ENCODE assay signal across 21 cellular contexts in genomic region chr13:96181886-96182285, GRCh38.
DNase-seq lines count a peak whose midpoint lies in the region; ATAC-seq and TF ChIP-seq lines count a peak whose summit lies in the region.
"Had no signal": no experiment of that assay in that cellular context is flagged by ENCODE, and none has a peak within 500 bp of the region (broad histone marks: within the 10 kb centered on the region; RNA-seq: fewer than 3 reads in every experiment).

No MANE protein-coding gene starts in this region.

- H3K4me3 ChIP-seq in gastroesophageal sphincter, result no peak overlapping the region
- H3K4me3 ChIP-seq in rectal smooth muscle tissue (ENCODE audit: low read length), result no peak overlapping the region
- H3K4me3 ChIP-seq in tibial nerve, result no peak overlapping the region
- H3K4me3 ChIP-seq: BLaER1, HAP-1 had no signal

- no peak overlapping the region for H3K9ac ChIP-seq in rectal smooth muscle tissue (ENCODE audit: low read length)
- H3K9ac ChIP-seq: BLaER1, KMS-11 had no signal

- peaks cover 0 to 18% (median 0%) of the 10 kb centered on the region in 3 donors for H3K4me1 ChIP-seq in gastroesophageal sphincter
- H3K4me1 ChIP-seq in rectal smooth muscle tissue (ENCODE audit: control insufficient read depth, insufficient read depth, low read length), result no peaks in the 10 kb centered on the region
- no peaks in the 10 kb centered on the region for H3K4me1 ChIP-seq in tibial nerve
- H3K4me1 ChIP-seq: BLaER1, Caco-2 had no signal

- H3K27ac Mint-ChIP-seq in stimulated activated effector memory CD8-positive, alpha-beta T cell treated with anti-CD3 and anti-CD28 coated beads, Interleukin-12 subunit alpha, Interleukin-12 subunit beta, amount 100 ng/mL, for 72 hours, result no peak overlapping the region
- H3K27ac Mint-ChIP-seq: CD4-positive, alpha-beta memory T cell had no signal

- H3K36me3 ChIP-seq in gastroesophageal sphincter, result no peaks in the 10 kb centered on the region
- no peaks in the 10 kb centered on the region for H3K36me3 ChIP-seq in rectal smooth muscle tissue (ENCODE audit: control insufficient read depth, insufficient read depth, low read length)
- no peaks in the 10 kb centered on the region for H3K36me3 ChIP-seq in tibial nerve
- H3K36me3 ChIP-seq: BLaER1, HAP-1 had no signal

- intact Hi-C loops in left colon (cut with DNase I, micrococcal nuclease), result no loop called here

- no peaks in the 10 kb centered on the region for H3K9me3 ChIP-seq in gastroesophageal sphincter
- no peaks in the 10 kb centered on the region for H3K9me3 ChIP-seq in tibial nerve
- H3K9me3 ChIP-seq: BLaER1, Caco-2, HAP-1 had no signal

- H3K4me1 Mint-ChIP-seq in stimulated activated effector memory CD8-positive, alpha-beta T cell treated with anti-CD3 and anti-CD28 coated beads, Interleukin-12 subunit alpha, Interleukin-12 subunit beta, amount 100 ng/mL, for 72 hours, result no peaks in the 10 kb centered on the region
- H3K4me1 Mint-ChIP-seq: CD4-positive, alpha-beta memory T cell had no signal

- H3K36me3 Mint-ChIP-seq in stimulated activated effector memory CD8-positive, alpha-beta T cell treated with anti-CD3 and anti-CD28 coated beads, Interleukin-12 subunit alpha, Interleukin-12 subunit beta, amount 100 ng/mL, for 72 hours, result no peaks in the 10 kb centered on the region
- H3K36me3 Mint-ChIP-seq: CD4-positive, alpha-beta memory T cell had no signal

- TF ChIP-seq EP300 in gastroesophageal sphincter (IDR thresholded peaks at IDR 0.05), result no peak
- TF ChIP-seq EP300 in tibial nerve (IDR thresholded peaks at IDR 0.05), result no peak

- TF ChIP-seq CTCF in gastroesophageal sphincter (IDR thresholded peaks at IDR 0.05) (no peak), tibial nerve (IDR thresholded peaks at IDR 0.05) (no peak)

- ATAC-seq in gastroesophageal sphincter (peak; percentile 69), left colon (no peak), GM18868 (IDR thresholded peaks at IDR 0.05; ENCODE audit: unreplicated experiment) (no peak)
- ATAC-seq in stimulated activated effector memory CD8-positive, alpha-beta T cell treated with anti-CD3 and anti-CD28 coated beads, Interleukin-12 subunit alpha, Interleukin-12 subunit beta, amount 100 ng/mL, for 72 hours, result no peak

- no peaks in the 10 kb centered on the region for H3K27me3 ChIP-seq in gastroesophageal sphincter
- no peaks in the 10 kb centered on the region for H3K27me3 ChIP-seq in rectal smooth muscle tissue (ENCODE audit: control insufficient read depth, insufficient read depth, low read length)
- no peaks in the 10 kb centered on the region for H3K27me3 ChIP-seq in tibial nerve
- H3K27me3 ChIP-seq: BLaER1 had no signal

- no peak for TF ChIP-seq POLR2A in gastroesophageal sphincter (IDR thresholded peaks at IDR 0.05)
- no peak for TF ChIP-seq POLR2A in tibial nerve (IDR thresholded peaks at IDR 0.05)

- peak overlapping the region; percentile 14 to 70 (median 40) for H3K27ac ChIP-seq in gastroesophageal sphincter
- H3K27ac ChIP-seq in rectal smooth muscle tissue (ENCODE audit: low read depth, low read length), result peak overlapping the region; percentile 51
- H3K27ac ChIP-seq in tibial nerve, result no peak overlapping the region
- H3K27ac ChIP-seq: BLaER1, KMS-11 had no signal

- DNase-seq in amniotic epithelial cell (ENCODE audit: low read depth), result peak; percentile 3
- no peak for DNase-seq in left colon
- no peak for DNase-seq in stimulated activated effector memory CD8-positive, alpha-beta T cell treated with anti-CD3 and anti-CD28 coated beads, Interleukin-12 subunit alpha, Interleukin-12 subunit beta, amount 100 ng/mL, for 72 hours (ENCODE audit: low spot score in 2 of 2)
- DNase-seq in tibial nerve (ENCODE audit: low spot score in 2 of 2), result no peak
- DNase-seq: Caco-2; CD4-positive, alpha-beta memory T cell; DMS 273 treated with DMSO at 0.1 percent for 48 hours; DMS79 treated with DMSO at 0.1 percent for 48 hours; IMR-90; NCI-H1105; NCI-H146; NCI-H2029 treated with DMSO at 0.1 percent for 48 hours; NCI-H345; NCI-H524 treated with DMSO at 0.1 percent for 48 hours; OCI-M1 had no signal

- peaks cover 11% of the 10 kb centered on the region for H3K9me3 Mint-ChIP-seq in stimulated activated effector memory CD8-positive, alpha-beta T cell treated with anti-CD3 and anti-CD28 coated beads, Interleukin-12 subunit alpha, Interleukin-12 subunit beta, amount 100 ng/mL, for 72 hours

- WGBS in gastroesophageal sphincter (ENCODE audit: low coverage in 1 of 2), 2 donors, result 23 to 27% methylated on average over 5 of the region's 5 CpGs
- WGBS in tibial nerve, 2 donors, result 49 to 51% methylated on average over 5 of the region's 5 CpGs

- H3K4me3 Mint-ChIP-seq in stimulated activated effector memory CD8-positive, alpha-beta T cell treated with anti-CD3 and anti-CD28 coated beads, Interleukin-12 subunit alpha, Interleukin-12 subunit beta, amount 100 ng/mL, for 72 hours, result no peak overlapping the region
- H3K4me3 Mint-ChIP-seq: CD4-positive, alpha-beta memory T cell had no signal

Comparison
In these comparisons a context has a peak if more than half of its experiments do, and no peak if none do; other contexts are left out.
1. H3K27ac ChIP-seq: peak in gastroesophageal sphincter (4 of 4) and rectal smooth muscle tissue (single experiment); none in tibial nerve (0 of 4).